In the genomic region with DNA sequence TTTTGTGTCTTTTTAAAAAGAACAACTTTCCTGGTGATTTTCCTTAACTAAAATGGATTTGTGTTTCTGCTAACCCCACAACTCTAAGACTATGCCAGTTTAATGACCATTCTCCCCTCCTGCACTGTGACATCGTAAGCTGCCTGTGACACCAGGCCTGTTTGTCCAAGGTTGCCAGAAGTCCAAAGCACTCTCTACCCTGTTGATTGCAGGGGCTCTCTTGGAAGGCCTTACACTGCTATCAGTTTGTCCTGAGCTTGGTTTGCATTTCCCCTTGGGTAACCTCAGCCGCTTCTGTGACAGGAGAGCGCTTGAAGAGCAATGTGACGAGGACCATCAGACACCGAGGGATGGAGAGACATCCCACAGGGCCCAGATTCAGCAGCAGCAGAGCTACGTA, we compare ENCODE assay signal across 30 cellular contexts.
"Had no signal": no experiment of that assay in that cellular context is flagged by ENCODE, and none has a peak within 500 bp of the region (broad histone marks: within the 10 kb centered on the region; RNA-seq: fewer than 3 reads in every experiment).

No MANE protein-coding gene starts in this region.

- H3K27ac Mint-ChIP-seq: activated CD4-positive, alpha-beta memory T cell treated with anti-CD3 and anti-CD28 coated beads, Interleukin-2, amount 10 ng/mL, durations not matched to agents 7 days and 5 days; activated CD4-positive, alpha-beta T cell treated with anti-CD3 and anti-CD28 coated beads, Interleukin-2, amount 10 ng/mL, durations not matched to agents 7 days and 5 days; activated naive CD4-positive, alpha-beta T cell treated with anti-CD3 and anti-CD28 coated beads, Interleukin-2, amount 10 ng/mL, durations not matched to agents 7 days and 5 days; activated naive CD8-positive, alpha-beta T cell treated with anti-CD3 and anti-CD28 coated beads, Interleukin-2, amount 10 ng/mL, durations not matched to agents 7 days and 5 days; activated T-cell treated with anti-CD3 and anti-CD28 coated beads, Interleukin-2, amount 50 U/mL, for 24 hours; activated T-cell treated with anti-CD3 and anti-CD28 coated beads, Interleukin-2, amount 50 U/mL, for 72 hours; brain; WTC11 had no signal

- DNase-seq: activated CD4-positive, alpha-beta memory T cell treated with anti-CD3 and anti-CD28 coated beads, Interleukin-2, amount 10 ng/mL, durations not matched to agents 7 days and 5 days; activated CD4-positive, alpha-beta T cell treated with anti-CD3 and anti-CD28 coated beads for 1 hour; activated CD4-positive, alpha-beta T cell treated with anti-CD3 and anti-CD28 coated beads for 4 hours; activated CD4-positive, alpha-beta T cell treated with anti-CD3 and anti-CD28 coated beads, Interleukin-2, amount 10 ng/mL, durations not matched to agents 7 days and 5 days; activated CD4-positive, alpha-beta T cell treated with anti-CD3 and anti-CD28 coated beads, Interleukin-2, amount 50 U/mL, for 4 hours; activated CD8-positive, alpha-beta memory T cell treated with anti-CD3 and anti-CD28 coated beads, Interleukin-2, amount 50 U/mL, for 48 hours; activated gamma-delta T cell; activated naive CD4-positive, alpha-beta T cell; activated naive CD4-positive, alpha-beta T cell treated with anti-CD3 and anti-CD28 coated beads, Interleukin-2, amount 10 ng/mL, durations not matched to agents 7 days and 5 days; activated naive CD8-positive, alpha-beta T cell treated with anti-CD3 and anti-CD28 coated beads, Interleukin-2, amount 10 ng/mL, durations not matched to agents 7 days and 5 days; activated T-cell treated with anti-CD3 and anti-CD28 coated beads for 4 hours; activated T-cell treated with anti-CD3 and anti-CD28 coated beads, Interleukin-2, amount 50 U/mL, for 24 hours; activated T-cell treated with anti-CD3 and anti-CD28 coated beads, Interleukin-2, amount 50 U/mL, for 72 hours; cortex of kidney; dermis blood vessel endothelial cell; effector CD4-positive, alpha-beta T cell; effector memory CD8-positive, alpha-beta T cell; erythroblast; foreskin keratinocyte; gastrocnemius medialis; glutamatergic neuron; T-helper 1 cell; T-helper 2 cell had no signal

- H3K9me3 ChIP-seq: ascending aorta, breast epithelium, esophagus muscularis mucosa, gastrocnemius medialis had no signal

- H3K4me1 Mint-ChIP-seq: brain, WTC11 had no signal

- H3K4me3 Mint-ChIP-seq: activated CD4-positive, alpha-beta memory T cell treated with anti-CD3 and anti-CD28 coated beads, Interleukin-2, amount 10 ng/mL, durations not matched to agents 7 days and 5 days; activated CD4-positive, alpha-beta T cell treated with anti-CD3 and anti-CD28 coated beads, Interleukin-2, amount 10 ng/mL, durations not matched to agents 7 days and 5 days; activated naive CD4-positive, alpha-beta T cell treated with anti-CD3 and anti-CD28 coated beads, Interleukin-2, amount 10 ng/mL, durations not matched to agents 7 days and 5 days; activated naive CD8-positive, alpha-beta T cell treated with anti-CD3 and anti-CD28 coated beads, Interleukin-2, amount 10 ng/mL, durations not matched to agents 7 days and 5 days; activated T-cell treated with anti-CD3 and anti-CD28 coated beads, Interleukin-2, amount 50 U/mL, for 24 hours; activated T-cell treated with anti-CD3 and anti-CD28 coated beads, Interleukin-2, amount 50 U/mL, for 72 hours; brain; effector memory CD8-positive, alpha-beta T cell; WTC11 had no signal

- ATAC-seq: activated naive CD4-positive, alpha-beta T cell treated with anti-CD3 and anti-CD28 coated beads, Interleukin-2, amount 50 U/mL, for 72 hours; activated T-cell treated with anti-CD3 and anti-CD28 coated beads, Interleukin-2, amount 50 U/mL, for 72 hours; effector memory CD8-positive, alpha-beta T cell; foreskin keratinocyte; gastrocnemius medialis; WTC11 had no signal

- H3K4me3 ChIP-seq: ascending aorta, breast epithelium, cardiac muscle cell, esophagus muscularis mucosa, gastrocnemius medialis had no signal

- H3K9me3 Mint-ChIP-seq: activated CD4-positive, alpha-beta memory T cell treated with anti-CD3 and anti-CD28 coated beads, Interleukin-2, amount 10 ng/mL, durations not matched to agents 7 days and 5 days; activated CD4-positive, alpha-beta T cell treated with anti-CD3 and anti-CD28 coated beads, Interleukin-2, amount 10 ng/mL, durations not matched to agents 7 days and 5 days; activated naive CD4-positive, alpha-beta T cell treated with anti-CD3 and anti-CD28 coated beads, Interleukin-2, amount 10 ng/mL, durations not matched to agents 7 days and 5 days; activated naive CD4-positive, alpha-beta T cell treated with anti-CD3 and anti-CD28 coated beads, Interleukin-2, amount 50 U/mL, for 72 hours; activated naive CD8-positive, alpha-beta T cell treated with anti-CD3 and anti-CD28 coated beads, Interleukin-2, amount 10 ng/mL, durations not matched to agents 7 days and 5 days; activated T-cell treated with anti-CD3 and anti-CD28 coated beads, Interleukin-2, amount 50 U/mL, for 24 hours; activated T-cell treated with anti-CD3 and anti-CD28 coated beads, Interleukin-2, amount 50 U/mL, for 72 hours; brain; effector memory CD8-positive, alpha-beta T cell; WTC11 had no signal

- H3K4me1 ChIP-seq: ascending aorta, breast epithelium, gastrocnemius medialis had no signal

- H3K27ac ChIP-seq: ascending aorta, breast epithelium, cardiac muscle cell, esophagus muscularis mucosa, foreskin keratinocyte, gastrocnemius medialis had no signal

- H3K27me3 Mint-ChIP-seq: activated CD4-positive, alpha-beta memory T cell treated with anti-CD3 and anti-CD28 coated beads, Interleukin-2, amount 10 ng/mL, durations not matched to agents 7 days and 5 days; activated CD4-positive, alpha-beta T cell treated with anti-CD3 and anti-CD28 coated beads, Interleukin-2, amount 10 ng/mL, durations not matched to agents 7 days and 5 days; activated naive CD4-positive, alpha-beta T cell treated with anti-CD3 and anti-CD28 coated beads, Interleukin-2, amount 10 ng/mL, durations not matched to agents 7 days and 5 days; activated naive CD8-positive, alpha-beta T cell treated with anti-CD3 and anti-CD28 coated beads, Interleukin-2, amount 10 ng/mL, durations not matched to agents 7 days and 5 days; activated T-cell treated with anti-CD3 and anti-CD28 coated beads, Interleukin-2, amount 50 U/mL, for 24 hours; effector memory CD8-positive, alpha-beta T cell had no signal

- H3K36me3 ChIP-seq: breast epithelium, cardiac muscle cell had no signal

- H3K27me3 ChIP-seq: ascending aorta, breast epithelium, cardiac muscle cell, esophagus muscularis mucosa, foreskin keratinocyte, gastrocnemius medialis had no signal
